ENCODE assay signal across 14 cellular contexts in the genomic region with DNA sequence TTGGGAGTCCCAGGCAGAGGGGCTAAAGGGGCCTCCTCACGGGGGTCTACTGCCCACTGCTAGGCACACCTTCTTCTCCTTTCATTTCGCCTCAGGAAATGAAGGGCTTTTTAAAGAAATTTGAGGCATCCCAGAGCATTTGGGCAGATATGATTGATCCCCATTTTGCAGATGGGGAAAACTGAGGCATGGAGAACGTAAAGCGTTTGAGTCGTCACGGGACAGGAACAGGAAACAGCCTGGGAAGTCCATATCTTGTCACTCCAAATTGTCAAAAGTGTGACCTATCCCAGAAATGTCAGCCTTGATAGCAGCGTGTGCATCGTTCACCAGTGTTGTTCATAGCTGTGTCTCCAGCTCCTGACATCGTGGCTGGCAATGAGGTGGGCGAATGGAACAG.
DNase-seq lines count a peak whose midpoint lies in the region; ATAC-seq and TF ChIP-seq lines count a peak whose summit lies in the region.
"Had no signal": no experiment of that assay in that cellular context is flagged by ENCODE, and none has a peak within 500 bp of the region (broad histone marks: within the 10 kb centered on the region; RNA-seq: fewer than 3 reads in every experiment).

No MANE protein-coding gene starts in this region.

- TF ChIP-seq POLR2A in suprapubic skin (IDR thresholded peaks at IDR 0.05), result no peak

- no peak for TF ChIP-seq EP300 in suprapubic skin (IDR thresholded peaks at IDR 0.05)

- H3K27me3 ChIP-seq in muscle layer of colon (ENCODE audit: control insufficient read depth in 1 of 2, insufficient read depth in 2 of 2, low read length in 2 of 2), result no peaks in the 10 kb centered on the region
- H3K27me3 ChIP-seq in suprapubic skin, result no peaks in the 10 kb centered on the region
- H3K27me3 ChIP-seq: SJCRH30 had no signal

- H3K9me3 ChIP-seq in muscle layer of colon (ENCODE audit: low read length) (no peaks in the 10 kb centered on the region), suprapubic skin (no peaks in the 10 kb centered on the region)
- H3K9me3 ChIP-seq: HAP-1, SJCRH30 had no signal

- H3K4me3 ChIP-seq in muscle layer of colon (ENCODE audit: low read depth in 1 of 2, low read length in 2 of 2), result peak overlapping the region in 1 of 2 donors; percentile 1
- no peak overlapping the region for H3K4me3 ChIP-seq in suprapubic skin
- H3K4me3 ChIP-seq: HAP-1, SJCRH30 had no signal

- ATAC-seq in SK-N-SH treated with all-trans-retinoic acid at 6 μM for 48 hours (no peak), HG03469 (IDR thresholded peaks at IDR 0.05; ENCODE audit: unreplicated experiment) (no peak)
- ATAC-seq: naive thymus-derived CD4-positive, alpha-beta T cell; stimulated activated naive CD8-positive, alpha-beta T cell treated with anti-CD3 and anti-CD28 coated beads, Interleukin-15, amount 100 ng/mL, for 72 hours had no signal

- POLR2A ChIA-PET in RWPE1 (lab: Yijun Ruan, JAX; ENCODE audit: low non-redundant PET), result no interaction called here

- H3K36me3 ChIP-seq in muscle layer of colon (ENCODE audit: insufficient read depth, low read length) (no peaks in the 10 kb centered on the region), suprapubic skin (peaks cover 3% of the 10 kb centered on the region)
- H3K36me3 ChIP-seq: HAP-1, SJCRH30 had no signal

- CTCF ChIA-PET in RWPE1 (lab: Yijun Ruan, JAX), result interaction anchor here (0.6 to 1.3 kb wide), 3 partner anchors 62 to 204 kb away, joined by 3 to 7 read pairs (median 4); no protein-coding TSS in a partner anchor

- H3K27ac ChIP-seq in RWPE1 (peak overlapping the region; percentile 84), caudate nucleus (ENCODE audit: low read depth, low read length) (peak overlapping the region; percentile 93), muscle layer of colon (ENCODE audit: low read depth, low read length) (peak overlapping the region; percentile 84), suprapubic skin (peak overlapping the region; percentile 42)

- 92% methylated on average over 10 of the region's 10 CpGs for WGBS in suprapubic skin

- TF ChIP-seq CTCF in RWPE1 (conservative IDR thresholded peaks at IDR 0.05; ENCODE audit: low read depth) (no peak), suprapubic skin (IDR thresholded peaks at IDR 0.05) (no peak)

- no peak overlapping the region for H3K9ac ChIP-seq in muscle layer of colon (ENCODE audit: low read length)

- H3K4me1 ChIP-seq in muscle layer of colon (ENCODE audit: insufficient read depth, low read length), result peaks cover 77% of the 10 kb centered on the region
- H3K4me1 ChIP-seq in suprapubic skin, result peaks cover 88% of the 10 kb centered on the region
- H3K4me1 ChIP-seq: HAP-1 had no signal

- DNase-seq in RWPE1 (ENCODE audit: low spot score) (no peak), caudate nucleus (lab: John Stamatoyannopoulos, UW) (no peak), suprapubic skin (ENCODE audit: low spot score in 2 of 2) (no peak), EL (no peak), retina (no peak)
- DNase-seq: activated effector memory CD4-positive, alpha-beta T cell treated with anti-CD3 and anti-CD28 coated beads, Interleukin-2, amount 50 U/mL, for 16 hours; naive thymus-derived CD4-positive, alpha-beta T cell; NCI-H226; stimulated activated naive CD8-positive, alpha-beta T cell treated with anti-CD3 and anti-CD28 coated beads, Interleukin-15, amount 100 ng/mL, for 72 hours had no signal

TF ChIP-seq in SK-N-SH treated with all-trans-retinoic acid at 6 μM for 48 hours, 23 proteins besides CTCF, POLR2A, EP300 and RAD21:
- TF ChIP-seq ESRRG (CRISPR knock-in tag; IDR thresholded peaks at IDR 0.05) (no peak), ZFP3 (CRISPR knock-in tag; IDR thresholded peaks at IDR 0.05) (no peak), PPARA (CRISPR knock-in tag; IDR thresholded peaks at IDR 0.05; ENCODE audit: borderline replicate concordance) (no peak), ZC3H10 (CRISPR knock-in tag; IDR thresholded peaks at IDR 0.05) (no peak), ZFP30 (CRISPR knock-in tag; IDR thresholded peaks at IDR 0.05) (no peak), OSR1 (CRISPR knock-in tag; IDR thresholded peaks at IDR 0.05) (no peak), SNAI2 (CRISPR knock-in tag; IDR thresholded peaks at IDR 0.05) (no peak), ARNTL (CRISPR knock-in tag; IDR thresholded peaks at IDR 0.05; ENCODE audit: borderline replicate concordance, low read depth) (no peak), RARB (CRISPR knock-in tag; IDR thresholded peaks at IDR 0.05) (no peak), ZNF565 (CRISPR knock-in tag; conservative IDR thresholded peaks at IDR 0.05; ENCODE audit: low read depth) (no peak)
- TF ChIP-seq, protein P1, sequence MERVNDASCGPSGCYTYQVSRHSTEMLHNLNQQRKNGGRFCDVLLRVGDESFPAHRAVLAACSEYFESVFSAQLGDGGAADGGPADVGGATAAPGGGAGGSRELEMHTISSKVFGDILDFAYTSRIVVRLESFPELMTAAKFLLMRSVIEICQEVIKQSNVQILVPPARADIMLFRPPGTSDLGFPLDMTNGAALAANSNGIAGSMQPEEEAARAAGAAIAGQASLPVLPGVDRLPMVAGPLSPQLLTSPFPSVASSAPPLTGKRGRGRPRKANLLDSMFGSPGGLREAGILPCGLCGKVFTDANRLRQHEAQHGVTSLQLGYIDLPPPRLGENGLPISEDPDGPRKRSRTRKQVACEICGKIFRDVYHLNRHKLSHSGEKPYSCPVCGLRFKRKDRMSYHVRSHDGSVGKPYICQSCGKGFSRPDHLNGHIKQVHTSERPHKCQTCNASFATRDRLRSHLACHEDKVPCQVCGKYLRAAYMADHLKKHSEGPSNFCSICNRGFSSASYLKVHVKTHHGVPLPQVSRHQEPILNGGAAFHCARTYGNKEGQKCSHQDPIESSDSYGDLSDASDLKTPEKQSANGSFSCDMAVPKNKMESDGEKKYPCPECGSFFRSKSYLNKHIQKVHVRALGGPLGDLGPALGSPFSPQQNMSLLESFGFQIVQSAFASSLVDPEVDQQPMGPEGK (CRISPR knock-in tag; IDR thresholded peaks at IDR 0.05; ENCODE audit: borderline replicate concordance), result no peak
- TF ChIP-seq, protein P2, sequence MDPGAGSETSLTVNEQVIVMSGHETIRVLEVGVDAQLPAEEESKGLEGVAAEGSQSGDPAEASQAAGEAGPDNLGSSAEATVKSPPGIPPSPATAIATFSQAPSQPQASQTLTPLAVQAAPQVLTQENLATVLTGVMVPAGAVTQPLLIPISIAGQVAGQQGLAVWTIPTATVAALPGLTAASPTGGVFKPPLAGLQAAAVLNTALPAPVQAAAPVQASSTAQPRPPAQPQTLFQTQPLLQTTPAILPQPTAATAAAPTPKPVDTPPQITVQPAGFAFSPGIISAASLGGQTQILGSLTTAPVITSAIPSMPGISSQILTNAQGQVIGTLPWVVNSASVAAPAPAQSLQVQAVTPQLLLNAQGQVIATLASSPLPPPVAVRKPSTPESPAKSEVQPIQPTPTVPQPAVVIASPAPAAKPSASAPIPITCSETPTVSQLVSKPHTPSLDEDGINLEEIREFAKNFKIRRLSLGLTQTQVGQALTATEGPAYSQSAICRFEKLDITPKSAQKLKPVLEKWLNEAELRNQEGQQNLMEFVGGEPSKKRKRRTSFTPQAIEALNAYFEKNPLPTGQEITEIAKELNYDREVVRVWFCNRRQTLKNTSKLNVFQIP (CRISPR knock-in tag; IDR thresholded peaks at IDR 0.05; ENCODE audit: borderline replicate concordance, low read depth), result no peak
- TF ChIP-seq, protein P3, sequence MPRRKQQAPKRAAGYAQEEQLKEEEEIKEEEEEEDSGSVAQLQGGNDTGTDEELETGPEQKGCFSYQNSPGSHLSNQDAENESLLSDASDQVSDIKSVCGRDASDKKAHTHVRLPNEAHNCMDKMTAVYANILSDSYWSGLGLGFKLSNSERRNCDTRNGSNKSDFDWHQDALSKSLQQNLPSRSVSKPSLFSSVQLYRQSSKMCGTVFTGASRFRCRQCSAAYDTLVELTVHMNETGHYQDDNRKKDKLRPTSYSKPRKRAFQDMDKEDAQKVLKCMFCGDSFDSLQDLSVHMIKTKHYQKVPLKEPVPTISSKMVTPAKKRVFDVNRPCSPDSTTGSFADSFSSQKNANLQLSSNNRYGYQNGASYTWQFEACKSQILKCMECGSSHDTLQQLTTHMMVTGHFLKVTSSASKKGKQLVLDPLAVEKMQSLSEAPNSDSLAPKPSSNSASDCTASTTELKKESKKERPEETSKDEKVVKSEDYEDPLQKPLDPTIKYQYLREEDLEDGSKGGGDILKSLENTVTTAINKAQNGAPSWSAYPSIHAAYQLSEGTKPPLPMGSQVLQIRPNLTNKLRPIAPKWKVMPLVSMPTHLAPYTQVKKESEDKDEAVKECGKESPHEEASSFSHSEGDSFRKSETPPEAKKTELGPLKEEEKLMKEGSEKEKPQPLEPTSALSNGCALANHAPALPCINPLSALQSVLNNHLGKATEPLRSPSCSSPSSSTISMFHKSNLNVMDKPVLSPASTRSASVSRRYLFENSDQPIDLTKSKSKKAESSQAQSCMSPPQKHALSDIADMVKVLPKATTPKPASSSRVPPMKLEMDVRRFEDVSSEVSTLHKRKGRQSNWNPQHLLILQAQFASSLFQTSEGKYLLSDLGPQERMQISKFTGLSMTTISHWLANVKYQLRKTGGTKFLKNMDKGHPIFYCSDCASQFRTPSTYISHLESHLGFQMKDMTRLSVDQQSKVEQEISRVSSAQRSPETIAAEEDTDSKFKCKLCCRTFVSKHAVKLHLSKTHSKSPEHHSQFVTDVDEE (CRISPR knock-in tag; IDR thresholded peaks at IDR 0.05), result no peak

Comparison
In these comparisons a context has a peak if more than half of its experiments do, and no peak if none do; other contexts are left out.
1. H3K27ac ChIP-seq: peak in every context shown above with its lines; median percentile 93 in caudate nucleus; 84 in RWPE1; 84 in muscle layer of colon; 42 in suprapubic skin.